19 cellular contexts compared by ENCODE assay signal in the genomic region with DNA sequence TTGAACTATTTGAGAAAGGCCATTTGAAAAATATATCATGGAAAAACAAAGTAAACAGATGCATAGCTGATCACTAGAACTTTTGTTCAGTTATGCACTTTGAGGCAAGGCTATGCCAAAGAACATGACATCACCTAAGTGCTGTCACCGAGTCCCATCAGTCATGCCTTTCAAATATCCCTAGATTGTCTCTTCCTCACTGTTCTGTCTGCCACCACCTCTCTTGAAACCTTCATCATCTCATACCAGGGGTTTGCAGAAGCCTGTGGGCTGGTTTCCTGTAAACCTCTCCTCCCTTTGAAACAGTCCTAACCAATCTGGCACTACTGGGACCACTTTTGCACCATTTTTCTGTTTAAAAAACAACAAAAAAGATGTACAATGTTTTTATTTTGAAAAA. TPM values are rescaled to one million over a fixed set of nuclear protein-coding genes. Genes with fewer than 3 reads are reported as not detected.
A peak's percentile ranks its signal among the peaks of the same experiment; 100 is the strongest.
DNase-seq lines count a peak whose midpoint lies in the region; ATAC-seq, FAIRE-seq and TF ChIP-seq lines count a peak whose summit lies in the region.
"Had no signal": no experiment of that assay in that cellular context is flagged by ENCODE, and none has a peak within 500 bp of the region (broad histone marks: within the 10 kb centered on the region; RNA-seq: fewer than 3 reads in every experiment).

No MANE protein-coding gene starts in this region.

- H3K9me3 Mint-ChIP-seq in activated CD4-positive, alpha-beta T cell treated with anti-CD3 and anti-CD28 coated beads for 36 hours (ENCODE audit: low read depth) = no peaks in the 10 kb centered on the region
- H3K9me3 Mint-ChIP-seq in activated naive CD4-positive, alpha-beta T cell treated with anti-CD3 and anti-CD28 coated beads, Interleukin-2, amount 50 U/mL, for 72 hours = no peaks in the 10 kb centered on the region
- no peaks in the 10 kb centered on the region for H3K9me3 Mint-ChIP-seq in activated naive CD4-positive, alpha-beta T cell treated with anti-CD3 and anti-CD28 coated beads, Interleukin-2, amount 10 ng/mL, durations not matched to agents 7 days and 5 days
- H3K9me3 Mint-ChIP-seq in astrocyte (ENCODE audit: unreplicated experiment) = no peaks in the 10 kb centered on the region

- H4K20me1 ChIP-seq in astrocyte (ENCODE audit: insufficient read depth, low read length) (no peaks in the 10 kb centered on the region), smooth muscle cell (ENCODE audit: low read depth) (no peaks in the 10 kb centered on the region)
- H4K20me1 ChIP-seq: BLaER1 had no signal

- H3K27ac Mint-ChIP-seq in activated CD4-positive, alpha-beta T cell treated with anti-CD3 and anti-CD28 coated beads for 36 hours = no peak overlapping the region
- H3K27ac Mint-ChIP-seq in activated naive CD4-positive, alpha-beta T cell treated with anti-CD3 and anti-CD28 coated beads, Interleukin-2, amount 50 U/mL, for 72 hours = no peak overlapping the region
- H3K27ac Mint-ChIP-seq in activated naive CD4-positive, alpha-beta T cell treated with anti-CD3 and anti-CD28 coated beads, Interleukin-2, amount 10 ng/mL, durations not matched to agents 7 days and 5 days = no peak overlapping the region
- H3K27ac Mint-ChIP-seq in astrocyte (ENCODE audit: unreplicated experiment) = no peak overlapping the region
- H3K27ac Mint-ChIP-seq: CD14-positive monocyte had no signal

- CTCF ChIA-PET in activated CD4-positive, alpha-beta T cell treated with anti-CD3 and anti-CD28 coated beads for 36 hours (lab: Charles Lee) = no interaction called here
- CTCF ChIA-PET in activated naive CD4-positive, alpha-beta T cell treated with anti-CD3 and anti-CD28 coated beads, Interleukin-2, amount 10 ng/mL, durations not matched to agents 7 days and 5 days (lab: Charles Lee) = no interaction called here

- TF ChIP-seq CTCF in astrocyte (IDR thresholded peaks at IDR 0.05; ENCODE audit: insufficient read depth, low read depth, low read length) (no peak), smooth muscle cell (IDR thresholded peaks at IDR 0.05; ENCODE audit: borderline replicate concordance, insufficient read depth, poor library complexity, severe bottlenecking) (no peak)

- H3K9ac ChIP-seq in astrocyte (ENCODE audit: low read length) (no peak overlapping the region), smooth muscle cell (ENCODE audit: low read depth) (no peak overlapping the region)
- H3K9ac ChIP-seq: BLaER1, GM23248 had no signal

- H3K4me1 Mint-ChIP-seq in activated CD4-positive, alpha-beta T cell treated with anti-CD3 and anti-CD28 coated beads for 36 hours = peaks cover 4% of the 10 kb centered on the region
- H3K4me1 Mint-ChIP-seq in activated naive CD4-positive, alpha-beta T cell treated with anti-CD3 and anti-CD28 coated beads, Interleukin-2, amount 10 ng/mL, durations not matched to agents 7 days and 5 days = peaks cover 9% of the 10 kb centered on the region
- H3K4me1 Mint-ChIP-seq in astrocyte (ENCODE audit: low read depth, unreplicated experiment) = peaks cover 17% of the 10 kb centered on the region

- POLR2A ChIA-PET in activated CD4-positive, alpha-beta T cell treated with anti-CD3 and anti-CD28 coated beads for 36 hours (lab: Charles Lee) = no interaction called here

- intact Hi-C loops in activated CD4-positive, alpha-beta T cell treated with anti-CD3 and anti-CD28 coated beads for 36 hours (cut with DNase I, micrococcal nuclease) = no loop called here

- H3K27ac ChIP-seq in astrocyte (ENCODE audit: low read depth, low read length) = no peak overlapping the region
- no peak overlapping the region for H3K27ac ChIP-seq in smooth muscle cell (ENCODE audit: low read depth)
- H3K27ac ChIP-seq: 22Rv1, A549, BLaER1, GM23248 had no signal

- H3K36me3 ChIP-seq in astrocyte (ENCODE audit: insufficient read depth, low read length) = no peaks in the 10 kb centered on the region
- H3K36me3 ChIP-seq in smooth muscle cell (ENCODE audit: low read depth) = no peaks in the 10 kb centered on the region
- H3K36me3 ChIP-seq: BLaER1 had no signal

- 80% methylated on average over 1 of the region's 1 CpG for WGBS in smooth muscle cell (ENCODE audit: low lambda C conversion rate)

- H3K79me2 ChIP-seq in astrocyte (ENCODE audit: insufficient read depth, low read length) = no peaks in the 10 kb centered on the region
- H3K79me2 ChIP-seq in smooth muscle cell (ENCODE audit: low read depth) = no peaks in the 10 kb centered on the region

- peaks cover 5% of the 10 kb centered on the region for H3F3A ChIP-seq in smooth muscle cell (ENCODE audit: low read depth)

- no peaks in the 10 kb centered on the region for H3K36me3 Mint-ChIP-seq in activated CD4-positive, alpha-beta T cell treated with anti-CD3 and anti-CD28 coated beads for 36 hours (ENCODE audit: low read depth)
- no peaks in the 10 kb centered on the region for H3K36me3 Mint-ChIP-seq in activated naive CD4-positive, alpha-beta T cell treated with anti-CD3 and anti-CD28 coated beads, Interleukin-2, amount 50 U/mL, for 72 hours
- no peaks in the 10 kb centered on the region for H3K36me3 Mint-ChIP-seq in activated naive CD4-positive, alpha-beta T cell treated with anti-CD3 and anti-CD28 coated beads, Interleukin-2, amount 10 ng/mL, durations not matched to agents 7 days and 5 days
- no peaks in the 10 kb centered on the region for H3K36me3 Mint-ChIP-seq in astrocyte (ENCODE audit: low read depth, unreplicated experiment)
- H3K36me3 Mint-ChIP-seq: CD14-positive monocyte; CD4-positive, alpha-beta memory T cell had no signal

- peak; percentile 66 for ATAC-seq in activated CD4-positive, alpha-beta T cell treated with anti-CD3 and anti-CD28 coated beads for 36 hours
- peak; percentile 31 to 52 for ATAC-seq in activated naive CD4-positive, alpha-beta T cell treated with anti-CD3 and anti-CD28 coated beads, Interleukin-2, amount 50 U/mL, for 72 hours
- peak; percentile 46 for ATAC-seq in stimulated activated naive CD8-positive, alpha-beta T cell treated with anti-CD3 and anti-CD28 coated beads, Interleukin-15, Interleukin-2, amounts not matched to agents 100 U/mL and 50 U/mL, for 24 hours
- ATAC-seq: A549, GM12878 had no signal

- peak; percentile 13 for FAIRE-seq in astrocyte (lab: Jason Lieb, UNC)
- FAIRE-seq: A549, GM12878 had no signal

- no peak overlapping the region for H3K4me3 Mint-ChIP-seq in activated CD4-positive, alpha-beta T cell treated with anti-CD3 and anti-CD28 coated beads for 36 hours
- no peak overlapping the region for H3K4me3 Mint-ChIP-seq in activated naive CD4-positive, alpha-beta T cell treated with anti-CD3 and anti-CD28 coated beads, Interleukin-2, amount 10 ng/mL, durations not matched to agents 7 days and 5 days
- no peak overlapping the region for H3K4me3 Mint-ChIP-seq in astrocyte (ENCODE audit: unreplicated experiment)
- H3K4me3 Mint-ChIP-seq: CD14-positive monocyte; CD4-positive, alpha-beta memory T cell had no signal

- no peaks in the 10 kb centered on the region for H3K27me3 ChIP-seq in astrocyte (ENCODE audit: insufficient read depth, low read length)
- no peaks in the 10 kb centered on the region for H3K27me3 ChIP-seq in smooth muscle cell (ENCODE audit: low read depth)
- H3K27me3 ChIP-seq: BLaER1 had no signal

- H3K27me3 Mint-ChIP-seq in activated CD4-positive, alpha-beta T cell treated with anti-CD3 and anti-CD28 coated beads for 36 hours = no peaks in the 10 kb centered on the region
- peaks cover 10% of the 10 kb centered on the region for H3K27me3 Mint-ChIP-seq in activated naive CD4-positive, alpha-beta T cell treated with anti-CD3 and anti-CD28 coated beads, Interleukin-2, amount 10 ng/mL, durations not matched to agents 7 days and 5 days
- H3K27me3 Mint-ChIP-seq in astrocyte (ENCODE audit: low read depth, unreplicated experiment) = peaks cover 2% of the 10 kb centered on the region
- H3K27me3 Mint-ChIP-seq: CD4-positive, alpha-beta memory T cell had no signal

- H3K9me3 ChIP-seq in astrocyte (ENCODE audit: insufficient read depth, low read depth, low read length) (no peaks in the 10 kb centered on the region), smooth muscle cell (replicated peaks; ENCODE audit: low read depth) (no peaks in the 10 kb centered on the region)
- H3K9me3 ChIP-seq: A549, BLaER1 had no signal

- H3K4me2 ChIP-seq in astrocyte (ENCODE audit: low read length) (no peak overlapping the region), smooth muscle cell (no peak overlapping the region)
- H3K4me2 ChIP-seq: A549, BLaER1 had no signal

- no peak overlapping the region for H2AFZ ChIP-seq in astrocyte (ENCODE audit: low read depth, low read length)
- H2AFZ ChIP-seq in smooth muscle cell (ENCODE audit: low read depth) = no peak overlapping the region
- H2AFZ ChIP-seq: GM23248 had no signal

- H3K4me3 ChIP-seq in astrocyte (ENCODE audit: insufficient read depth, low read depth, low read length) (no peak overlapping the region), smooth muscle cell (no peak overlapping the region)
- H3K4me3 ChIP-seq: A549, BLaER1, GM12878, GM23248 had no signal

- DNase-seq in activated CD4-positive, alpha-beta T cell treated with anti-CD3 and anti-CD28 coated beads for 36 hours = no peak
- DNase-seq in activated CD4-positive, alpha-beta T cell treated with anti-CD3 and anti-CD28 coated beads, Interleukin-2, amount 50 U/mL, for 1 hour = no peak
- no peak for DNase-seq in activated naive CD4-positive, alpha-beta T cell treated with anti-CD3 and anti-CD28 coated beads, Interleukin-2, amount 50 U/mL, for 72 hours (ENCODE audit: low spot score in 2 of 2)
- DNase-seq in activated naive CD4-positive, alpha-beta T cell treated with anti-CD3 and anti-CD28 coated beads, Interleukin-2, amount 10 ng/mL, durations not matched to agents 7 days and 5 days = no peak
- no peak for DNase-seq in astrocyte (ENCODE audit: low read depth)
- no peak for DNase-seq in stimulated activated naive CD8-positive, alpha-beta T cell treated with anti-CD3 and anti-CD28 coated beads, Interleukin-15, Interleukin-2, amounts not matched to agents 100 U/mL and 50 U/mL, for 24 hours
- DNase-seq in NCI-H748 treated with DMSO at 0.1 percent for 48 hours (lab: John Stamatoyannopoulos, UW) = no peak
- DNase-seq in smooth muscle cell (lab: John Stamatoyannopoulos, UW; ENCODE audit: unreplicated experiment) = no peak
- DNase-seq: CD4-positive, alpha-beta memory T cell; DMS79 treated with DMSO at 0.1 percent for 48 hours; EL; GM23248; HCEC 1CT; IMR-90 had no signal

- no peaks in the 10 kb centered on the region for H3K4me1 ChIP-seq in astrocyte (ENCODE audit: insufficient read depth, low read length)
- H3K4me1 ChIP-seq in smooth muscle cell (ENCODE audit: low read depth) = no peaks in the 10 kb centered on the region
- H3K4me1 ChIP-seq: BLaER1 had no signal

RNA-seq across cellular contexts. Expression of a gene that starts 12.3 kb away (rescaled TPM):
- total RNA-seq in activated CD4-positive, alpha-beta T cell treated with anti-CD3 and anti-CD28 coated beads for 36 hours = 1 to 10 TPM; 8.5 to 9.9 TPM
- total RNA-seq in activated naive CD4-positive, alpha-beta T cell treated with anti-CD3 and anti-CD28 coated beads, Interleukin-2, amount 50 U/mL, for 72 hours = 1 to 10 TPM; 7.7 to 9.0 TPM
- total RNA-seq in astrocyte (43.4 and 50.4 TPM in 2 replicates), smooth muscle cell (15.1 and 22.3 TPM in 2 replicates)
- polyA plus RNA-seq in smooth muscle cell = 6.8 and 8.5 TPM in 2 replicates
